11 cellular contexts compared by ENCODE assay signal in the genomic region with DNA sequence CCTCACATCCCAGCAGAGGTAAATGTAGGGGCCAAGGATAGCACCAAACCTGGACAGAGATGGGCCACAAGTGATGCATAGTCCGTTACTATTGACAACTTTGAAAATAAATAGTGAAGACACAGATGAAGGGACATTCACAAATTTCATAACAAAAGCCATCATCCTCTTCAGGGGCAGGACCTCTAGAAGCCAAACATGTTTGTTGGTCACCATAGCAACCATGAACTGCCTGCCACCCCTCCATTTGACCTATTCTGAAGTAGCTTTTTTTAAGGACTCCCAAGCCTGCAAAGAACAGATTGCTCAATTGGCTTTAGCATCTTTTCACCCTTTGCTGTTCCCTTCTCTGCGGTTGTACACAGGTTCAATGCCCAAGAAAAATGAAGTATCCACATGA. TPM values are rescaled to one million over a fixed set of nuclear protein-coding genes. Genes with fewer than 3 reads are reported as not detected.
DNase-seq lines count a peak whose midpoint lies in the region; TF ChIP-seq lines count a peak whose summit lies in the region.
"Had no signal": no experiment of that assay in that cellular context is flagged by ENCODE, and none has a peak within 500 bp of the region (broad histone marks: within the 10 kb centered on the region; RNA-seq: fewer than 3 reads in every experiment).

No MANE protein-coding gene starts in this region.

- intact Hi-C loops in dorsolateral prefrontal cortex (cut with DNase I) = no loop called here

- DNase-seq in SIG-M5 treated with dmso at 0.1 percent for 504 hours (lab: John Stamatoyannopoulos, UW; ENCODE audit: unreplicated experiment) (peak; percentile 17), SIG-M5 (lab: John Stamatoyannopoulos, UW) (no peak), HT1080 (ENCODE audit: low read depth) (peak; percentile 18), C1 segment of cervical spinal cord (lab: John Stamatoyannopoulos, UW) (no peak), HAP-1 (ENCODE audit: low spot score in 2 of 2) (no peak), dorsolateral prefrontal cortex (no peak)
- DNase-seq: body of pancreas, GOT3 had no signal

- 88 to 93% methylated on average over 2 of the region's 2 CpGs for WGBS in ectodermal cell, 2 experiments

- H3K4me3 ChIP-seq in ectodermal cell (ENCODE audit: insufficient read depth, low read depth, low read length) (no peak overlapping the region), neutrophil (ENCODE audit: low read depth in 1 of 2, low read length in 1 of 2) (peak overlapping the region in 1 of 2 experiments; percentile 8), HAP-1 (no peak overlapping the region), dorsolateral prefrontal cortex (no peak overlapping the region)
- H3K4me3 ChIP-seq: body of pancreas, hepatocyte had no signal

- H3K27me3 ChIP-seq in ectodermal cell (ENCODE audit: control insufficient read depth, insufficient read depth, low read length, poor library complexity, severe bottlenecking) (no peaks in the 10 kb centered on the region), neutrophil (no peaks in the 10 kb centered on the region), HAP-1 (ENCODE audit: low read depth) (no peaks in the 10 kb centered on the region), dorsolateral prefrontal cortex (peaks cover 0 to 4% (median 0%) of the 10 kb centered on the region in 45 donors)
- H3K27me3 ChIP-seq: body of pancreas, hepatocyte had no signal

- peak overlapping the region; percentile 79 for H3K27ac ChIP-seq in ectodermal cell (ENCODE audit: insufficient read depth, low read depth, low read length, poor library complexity, severe bottlenecking)
- H3K27ac ChIP-seq in neutrophil = peak overlapping the region; percentile 91
- no peak overlapping the region for H3K27ac ChIP-seq in dorsolateral prefrontal cortex
- H3K27ac ChIP-seq: body of pancreas, hepatocyte had no signal

- peaks cover 16% of the 10 kb centered on the region for H3K4me1 ChIP-seq in ectodermal cell (ENCODE audit: control insufficient read depth, insufficient read depth, low read length)
- H3K4me1 ChIP-seq in neutrophil (ENCODE audit: control insufficient read depth in 1 of 2, insufficient read depth in 1 of 2, low read depth in 1 of 2, low read length in 1 of 2) = peaks cover 87 to 96% of the 10 kb centered on the region in 2 experiments
- peaks cover 9% of the 10 kb centered on the region for H3K4me1 ChIP-seq in HAP-1

- H3K36me3 ChIP-seq in ectodermal cell (ENCODE audit: control insufficient read depth, insufficient read depth, low read length) (no peaks in the 10 kb centered on the region), neutrophil (no peaks in the 10 kb centered on the region), HAP-1 (replicated peaks) (no peaks in the 10 kb centered on the region)

- no peaks in the 10 kb centered on the region for H3K9me3 ChIP-seq in ectodermal cell (ENCODE audit: control insufficient read depth, low read length)
- H3K9me3 ChIP-seq in neutrophil = no peaks in the 10 kb centered on the region
- H3K9me3 ChIP-seq in HAP-1 = no peaks in the 10 kb centered on the region
- H3K9me3 ChIP-seq: body of pancreas had no signal

- TF ChIP-seq CTCF in neutrophil (IDR thresholded peaks at IDR 0.05) (no peak), dorsolateral prefrontal cortex (IDR thresholded peaks at IDR 0.05 in 54 of 56, conservative IDR thresholded peaks at IDR 0.05 in 2 of 56; ENCODE audit: low read depth in 1 of 56, partially characterized antibody in 56 of 56) (no peak)

- in situ Hi-C loops in HAP-1 (cut with MboI; ENCODE audit: low sequenced_read_pairs) = no loop called here

RNA-seq across cellular contexts. Expression of a gene that starts 35.7 kb away (rescaled TPM):
- total RNA-seq in HT1080 (2014; rRNA removed; shearing (Covaris generic)) = 6.7 and 9.0 TPM in 2 replicates
- 5.6 and 6.9 TPM in 2 replicates for polyA plus RNA-seq in HT1080 (2015; cell fraction: cytosol; rRNA removed)
- polyA plus RNA-seq in HT1080 (2015; cell fraction: nucleus; rRNA removed) = 31.4 and 35.5 TPM in 2 replicates
- polyA plus RNA-seq in ectodermal cell (2013, experiment 1 of 4) = 27.1 TPM
- 30.3 TPM for polyA plus RNA-seq in ectodermal cell (2013, experiment 2 of 4)
- polyA plus RNA-seq in ectodermal cell (2013, experiment 3 of 4) = 24.8 TPM
- polyA plus RNA-seq in ectodermal cell (2013, experiment 4 of 4) = 27.5 TPM
- 10 to 100 TPM; 14.8 to 35.5 (median 23.6) TPM for total RNA-seq in dorsolateral prefrontal cortex

Comparison
In these comparisons a context has a peak if more than half of its experiments do, and no peak if none do; other contexts are left out.
1. DNase-seq: peak in SIG-M5 treated with dmso at 0.1 percent for 504 hours (single experiment) and HT1080 (single experiment); none in SIG-M5 (single experiment), C1 segment of cervical spinal cord (0 of 14), HAP-1 (0 of 2) and dorsolateral prefrontal cortex (0 of 10).
2. H3K27ac ChIP-seq: peak in ectodermal cell (single experiment) and neutrophil (single experiment); none in dorsolateral prefrontal cortex (0 of 59).